Comparison of ENCODE assay signal across 22 cellular contexts in genomic region chr4:29565256-29565655, GRCh38.
"Had no signal": no experiment of that assay in that cellular context is flagged by ENCODE, and none has a peak within 500 bp of the region (broad histone marks: within the 10 kb centered on the region; RNA-seq: fewer than 3 reads in every experiment).

No MANE protein-coding gene starts in this region.

- H3K4me3 ChIP-seq: body of pancreas, colonic mucosa, gastroesophageal sphincter, heart right ventricle, lung, neural progenitor cell, right lobe of liver, smooth muscle cell, tibial nerve, vagina had no signal

- H3K4me1 ChIP-seq: body of pancreas, colonic mucosa, gastroesophageal sphincter, heart right ventricle, neural progenitor cell, right lobe of liver, tibial nerve, vagina had no signal

- DNase-seq: activated CD4-positive, alpha-beta T cell treated with anti-CD3 and anti-CD28 coated beads, Interleukin-2, amount 50 U/mL, for 1 hour; activated CD8-positive, alpha-beta memory T cell treated with anti-CD3 and anti-CD28 coated beads for 24 hours; activated gamma-delta T cell treated with Interleukin-2 at 50 U/mL for 16 hours; amniotic stem cell; body of pancreas; central memory CD4-positive, alpha-beta T cell; colonic mucosa; heart right ventricle; left colon; midbrain; naive B cell; right lobe of liver; stimulated activated CD4-positive, alpha-beta T cell treated with anti-CD3 and anti-CD28 coated beads, Interleukin-4, amount 100 ng/mL, for 4 hours; stimulated activated CD8-positive, alpha-beta memory T cell treated with anti-CD3 and anti-CD28 coated beads, Interleukin-4, amount 100 ng/mL, for 48 hours; stimulated activated naive CD4-positive, alpha-beta T cell treated with Interleukin-2 at 50 U/mL for 16 hours; substantia nigra had no signal

- H3K36me3 ChIP-seq: colonic mucosa, gastroesophageal sphincter, heart right ventricle, neural progenitor cell, right lobe of liver, tibial nerve, vagina had no signal

- H3K9me3 ChIP-seq: body of pancreas, colonic mucosa, gastroesophageal sphincter, right lobe of liver, tibial nerve, vagina had no signal

- H3K27ac ChIP-seq: body of pancreas, colonic mucosa, gastroesophageal sphincter, heart right ventricle, neural progenitor cell, right lobe of liver, tibial nerve, vagina had no signal

- H3K27me3 ChIP-seq: body of pancreas, colonic mucosa, gastroesophageal sphincter, heart right ventricle, neural progenitor cell, right lobe of liver, tibial nerve, vagina had no signal
